In genomic region chrX:150504399-150505186, GRCh38 we compare ENCODE assay signal across 11 cellular contexts.
DNase-seq lines count a peak whose midpoint lies in the region; ATAC-seq and TF ChIP-seq lines count a peak whose summit lies in the region.
"Had no signal": no experiment of that assay in that cellular context is flagged by ENCODE, and none has a peak within 500 bp of the region (broad histone marks: within the 10 kb centered on the region; RNA-seq: fewer than 3 reads in every experiment).

No MANE protein-coding gene starts in this region.

- H3K4me1 ChIP-seq in right cardiac atrium (ENCODE audit: control insufficient read depth, insufficient read depth, low read length) = peaks cover 7% of the 10 kb centered on the region

- CTCF ChIA-PET in HEK293T (lab: Yijun Ruan, JAX) = interaction anchor here (1.2 kb wide), 1 partner anchor 74 kb away, joined by 3 read pairs; no protein-coding TSS in a partner anchor

- no peaks in the 10 kb centered on the region for H3K36me3 Mint-ChIP-seq in activated naive CD8-positive, alpha-beta T cell treated with anti-CD3 and anti-CD28 coated beads, Interleukin-2, amount 50 U/mL, for 24 hours (ENCODE audit: low read depth)

- H3K9me3 ChIP-seq in right cardiac atrium (ENCODE audit: control insufficient read depth, low read length) = no peaks in the 10 kb centered on the region
- H3K9me3 ChIP-seq: spleen had no signal

- no peak for ATAC-seq in right cardiac atrium
- no peak for ATAC-seq in activated naive CD8-positive, alpha-beta T cell treated with anti-CD3 and anti-CD28 coated beads, Interleukin-2, amount 50 U/mL, for 24 hours
- ATAC-seq: left ventricle myocardium superior had no signal

- H3K27ac Mint-ChIP-seq in activated naive CD8-positive, alpha-beta T cell treated with anti-CD3 and anti-CD28 coated beads, Interleukin-2, amount 50 U/mL, for 24 hours = no peak overlapping the region

- no peaks in the 10 kb centered on the region for H3K4me1 Mint-ChIP-seq in activated naive CD8-positive, alpha-beta T cell treated with anti-CD3 and anti-CD28 coated beads, Interleukin-2, amount 50 U/mL, for 24 hours

- H3K4me3 ChIP-seq in right cardiac atrium (ENCODE audit: low read length) (no peak overlapping the region), coronary artery (no peak overlapping the region)
- H3K4me3 ChIP-seq: spleen had no signal

- intact Hi-C loops in right cardiac atrium (cut with DNase I) (no loop called here), cardiac septum (cut with DNase I) (loop anchor here (5.0 kb wide), 1 partner anchor 43 kb away; no protein-coding TSS in a partner anchor)

- no peak for TF ChIP-seq CTCF in coronary artery (IDR thresholded peaks at IDR 0.05)

- 54% methylated on average over 9 of the region's 9 CpGs for WGBS in right cardiac atrium

- H3K27ac ChIP-seq in right cardiac atrium (ENCODE audit: low read length) (peak overlapping the region; percentile 39), coronary artery (peak overlapping the region; percentile 37 to 92)

- POLR2A ChIA-PET in HEK293T (lab: Yijun Ruan, JAX) = no interaction called here

- no peak overlapping the region for H3K4me3 Mint-ChIP-seq in activated naive CD8-positive, alpha-beta T cell treated with anti-CD3 and anti-CD28 coated beads, Interleukin-2, amount 50 U/mL, for 24 hours

- no peaks in the 10 kb centered on the region for H3K27me3 Mint-ChIP-seq in activated naive CD8-positive, alpha-beta T cell treated with anti-CD3 and anti-CD28 coated beads, Interleukin-2, amount 50 U/mL, for 24 hours

- H3K9me3 Mint-ChIP-seq in activated naive CD8-positive, alpha-beta T cell treated with anti-CD3 and anti-CD28 coated beads, Interleukin-2, amount 50 U/mL, for 24 hours = no peaks in the 10 kb centered on the region

- DNase-seq in right cardiac atrium (no peak), cardiac septum (ENCODE audit: low spot score) (no peak), coronary artery (ENCODE audit: low spot score) (no peak), midbrain (lab: John Stamatoyannopoulos, UW) (peak; percentile 65), HEK293T (ENCODE audit: extremely low spot score) (no peak), NOMO-1 treated with DMSO at 0.1 percent for 48 hours (lab: John Stamatoyannopoulos, UW; ENCODE audit: unreplicated experiment) (no peak)
- no peak for DNase-seq in activated naive CD8-positive, alpha-beta T cell treated with anti-CD3 and anti-CD28 coated beads, Interleukin-2, amount 50 U/mL, for 24 hours
- DNase-seq in activated naive CD4-positive, alpha-beta T cell treated with Interleukin-2 at 50 U/mL for 16 hours = no peak
- DNase-seq: left ventricle myocardium superior, NCI-H446, spleen had no signal

- H3K27me3 ChIP-seq in right cardiac atrium (ENCODE audit: control insufficient read depth, insufficient read depth) = no peaks in the 10 kb centered on the region
- H3K27me3 ChIP-seq: spleen had no signal

TF ChIP-seq in HEK293T, 16 proteins besides CTCF, POLR2A, EP300 and RAD21:
- TF ChIP-seq PKNOX1 (IDR thresholded peaks at IDR 0.05) (no peak), SUZ12 (IDR thresholded peaks at IDR 0.05) (no peak), L3MBTL2 (conservative IDR thresholded peaks at IDR 0.05) (no peak), CTBP1 (IDR thresholded peaks at IDR 0.05; ENCODE audit: borderline replicate concordance) (no peak), FOXA1 (IDR thresholded peaks at IDR 0.05) (no peak), FOXK2 (IDR thresholded peaks at IDR 0.05) (no peak)
